ENCODE assay signal across 20 cellular contexts in genomic region chr1:217140041-217140901, GRCh38.
DNase-seq lines count a peak whose midpoint lies in the region; ATAC-seq and TF ChIP-seq lines count a peak whose summit lies in the region.
"Had no signal": no experiment of that assay in that cellular context is flagged by ENCODE, and none has a peak within 500 bp of the region (broad histone marks: within the 10 kb centered on the region; RNA-seq: fewer than 3 reads in every experiment).

No MANE protein-coding gene starts in this region.

- H3K4me3 Mint-ChIP-seq in neural crest cell: peak overlapping the region; percentile 71
- H3K4me3 Mint-ChIP-seq in activated CD8-positive, alpha-beta T cell treated with anti-CD3 and anti-CD28 coated beads, Interleukin-2, amount 10 ng/mL, durations not matched to agents 7 days and 5 days: no peak overlapping the region
- H3K4me3 Mint-ChIP-seq: activated CD4-positive, alpha-beta T cell treated with anti-CD3 and anti-CD28 coated beads, Interleukin-2, amount 10 ng/mL, durations not matched to agents 24 days and 14 days had no signal

- TF ChIP-seq CTCF in GM10248 (IDR thresholded peaks at IDR 0.05; ENCODE audit: control extremely low read depth, extremely low read depth, low read depth, missing control alignments) (no peak), neural crest cell (conservative IDR thresholded peaks at IDR 0.05) (no peak)

- H3K9ac ChIP-seq in iPS-18a (ENCODE audit: low read length): peak overlapping the region; percentile 48

- no peaks in the 10 kb centered on the region for H3K9me3 Mint-ChIP-seq in neural crest cell
- peaks cover 10% of the 10 kb centered on the region for H3K9me3 Mint-ChIP-seq in activated CD8-positive, alpha-beta T cell treated with anti-CD3 and anti-CD28 coated beads, Interleukin-2, amount 10 ng/mL, durations not matched to agents 7 days and 5 days (ENCODE audit: insufficient read depth)

- POLR2A ChIA-PET in GM10248 (lab: Yijun Ruan, JAX): no interaction called here
- POLR2A ChIA-PET in activated CD8-positive, alpha-beta T cell treated with anti-CD3 and anti-CD28 coated beads, Interleukin-2, amount 10 ng/mL, durations not matched to agents 7 days and 5 days (lab: Charles Lee): no interaction called here

- DNase-seq in GM10248 (ENCODE audit: extremely low spot score) (peak; percentile 10), ecto neural progenitor cell (ENCODE audit: low spot score) (peak; percentile 63), neural crest cell (ENCODE audit: low read depth, low spot score) (peak; percentile 1), NCI-H345 treated with DMSO at 0.1 percent for 48 hours (lab: John Stamatoyannopoulos, UW; ENCODE audit: unreplicated experiment) (no peak)
- DNase-seq in activated CD8-positive, alpha-beta T cell treated with anti-CD3 and anti-CD28 coated beads, Interleukin-2, amount 10 ng/mL, durations not matched to agents 7 days and 5 days: no peak
- DNase-seq: activated CD4-positive, alpha-beta T cell treated with anti-CD3 and anti-CD28 coated beads, Interleukin-2, amount 10 ng/mL, durations not matched to agents 24 days and 14 days; activated naive CD4-positive, alpha-beta T cell treated with anti-CD3 and anti-CD28 coated beads, Interleukin-2, amount 50 U/mL, for 16 hours; body of pancreas; NCI-H1694; NCI-H2227 treated with DMSO at 0.1 percent for 48 hours; RPMI8226; stimulated activated CD4-positive, alpha-beta T cell treated with anti-CD3 and anti-CD28 coated beads, Interleukin-1b, Interleukin-23, amount 100 ng/mL, for 48 hours; stomach; SW 1271 had no signal

- ATAC-seq in HG02840 (IDR thresholded peaks at IDR 0.05; ENCODE audit: low FRiP score, unreplicated experiment) (no peak), GM21528 (IDR thresholded peaks at IDR 0.05; ENCODE audit: low FRiP score, unreplicated experiment) (no peak)
- ATAC-seq in activated CD8-positive, alpha-beta T cell treated with anti-CD3 and anti-CD28 coated beads, Interleukin-2, amount 10 ng/mL, durations not matched to agents 7 days and 5 days: no peak
- ATAC-seq: A549, body of pancreas, HCT116 had no signal

- peaks cover 24% of the 10 kb centered on the region for H3K4me1 ChIP-seq in iPS-18a (ENCODE audit: control insufficient read depth, low read depth, low read length)
- H3K4me1 ChIP-seq: A549 had no signal

- peaks cover 48% of the 10 kb centered on the region for H3K4me1 Mint-ChIP-seq in neural crest cell
- H3K4me1 Mint-ChIP-seq in activated CD8-positive, alpha-beta T cell treated with anti-CD3 and anti-CD28 coated beads, Interleukin-2, amount 10 ng/mL, durations not matched to agents 7 days and 5 days (ENCODE audit: low read depth): peaks cover 6% of the 10 kb centered on the region

- H3K36me3 Mint-ChIP-seq in neural crest cell (ENCODE audit: low read depth): no peaks in the 10 kb centered on the region
- peaks cover 7% of the 10 kb centered on the region for H3K36me3 Mint-ChIP-seq in activated CD8-positive, alpha-beta T cell treated with anti-CD3 and anti-CD28 coated beads, Interleukin-2, amount 10 ng/mL, durations not matched to agents 7 days and 5 days (ENCODE audit: low read depth)

- no peak overlapping the region for H3K27ac ChIP-seq in iPS-18a (ENCODE audit: low read length)
- H3K27ac ChIP-seq: A549, body of pancreas, stomach had no signal

- CTCF ChIA-PET in GM10248 (lab: Yijun Ruan, JAX): no interaction called here
- CTCF ChIA-PET in activated CD8-positive, alpha-beta T cell treated with anti-CD3 and anti-CD28 coated beads, Interleukin-2, amount 10 ng/mL, durations not matched to agents 7 days and 5 days (lab: Charles Lee): no interaction called here

- peak overlapping the region; percentile 56 for H3K4me3 ChIP-seq in iPS-18a (ENCODE audit: low read length)
- H3K4me3 ChIP-seq: A549, body of pancreas had no signal

- no peaks in the 10 kb centered on the region for H3K36me3 ChIP-seq in iPS-18a (ENCODE audit: control insufficient read depth, low read depth, low read length)
- H3K36me3 ChIP-seq: stomach had no signal

- H3K27ac Mint-ChIP-seq in neural crest cell (ENCODE audit: unreplicated experiment): no peak overlapping the region
- no peak overlapping the region for H3K27ac Mint-ChIP-seq in activated CD8-positive, alpha-beta T cell treated with anti-CD3 and anti-CD28 coated beads, Interleukin-2, amount 10 ng/mL, durations not matched to agents 7 days and 5 days
- H3K27ac Mint-ChIP-seq: activated CD4-positive, alpha-beta T cell treated with anti-CD3 and anti-CD28 coated beads, Interleukin-2, amount 10 ng/mL, durations not matched to agents 24 days and 14 days; CD14-positive monocyte had no signal

- H3K9me3 ChIP-seq in iPS-18a (ENCODE audit: control insufficient read depth, low read depth, low read length): no peaks in the 10 kb centered on the region
- H3K9me3 ChIP-seq: A549, body of pancreas had no signal

- H3K27me3 Mint-ChIP-seq in neural crest cell (ENCODE audit: low read depth): peaks cover 73% of the 10 kb centered on the region
- peaks cover 47% of the 10 kb centered on the region for H3K27me3 Mint-ChIP-seq in activated CD8-positive, alpha-beta T cell treated with anti-CD3 and anti-CD28 coated beads, Interleukin-2, amount 10 ng/mL, durations not matched to agents 7 days and 5 days (ENCODE audit: low read depth)

- peaks cover 68% of the 10 kb centered on the region for H3K27me3 ChIP-seq in iPS-18a (ENCODE audit: control insufficient read depth, insufficient read depth, low read length)

Comparison
In these comparisons a context has a peak if more than half of its experiments do, and no peak if none do; other contexts are left out.
1. DNase-seq: peak in GM10248 (single experiment), ecto neural progenitor cell (single experiment) and neural crest cell (single experiment); none in NCI-H345 treated with DMSO at 0.1 percent for 48 hours (single experiment) and activated CD8-positive, alpha-beta T cell treated with anti-CD3 and anti-CD28 coated beads, Interleukin-2, amount 10 ng/mL, durations not matched to agents 7 days and 5 days (single experiment).